1 cellular context compared by ENCODE assay signal in the genomic region with DNA sequence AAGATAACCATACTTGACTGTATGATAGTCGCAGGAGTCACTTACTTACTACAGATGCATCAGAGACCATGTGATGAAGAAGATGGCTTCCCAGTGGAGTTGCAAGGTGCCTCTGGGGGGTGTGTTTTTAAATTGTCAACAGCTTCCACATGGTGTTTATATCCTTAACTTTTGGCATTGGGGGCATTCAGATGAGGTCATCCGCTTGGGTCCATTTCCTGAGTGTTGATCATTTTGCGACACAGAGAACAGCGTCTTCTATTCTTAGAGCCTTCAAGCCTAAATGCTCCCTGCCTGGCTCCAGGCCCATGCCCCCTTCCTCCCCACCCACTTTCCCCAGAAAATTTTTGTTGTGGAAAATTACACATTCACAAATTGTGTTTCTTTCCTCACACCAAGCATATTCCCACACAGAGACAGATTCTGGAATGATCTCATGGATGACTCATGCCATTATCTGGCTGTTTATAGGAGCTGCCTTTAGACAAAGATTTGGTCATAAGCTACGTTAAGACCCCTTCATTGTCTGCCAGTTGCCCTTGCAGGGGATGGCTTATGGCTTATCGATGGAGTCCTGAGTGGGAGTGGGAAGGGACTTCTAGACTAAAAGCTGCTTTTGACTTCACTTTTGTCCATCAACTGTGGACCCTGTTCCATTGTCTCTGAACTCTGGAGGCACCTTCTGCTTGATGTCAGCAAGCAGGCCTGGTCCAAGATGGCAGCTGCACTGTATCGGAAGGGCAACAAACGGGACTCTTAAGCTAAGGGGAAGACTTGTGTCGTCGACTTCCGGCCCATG.
TF ChIP-seq lines count a peak whose summit lies in the region.

No MANE protein-coding gene starts in this region.

TF ChIP-seq in HEK293, 187 proteins besides CTCF, POLR2A, EP300 and RAD21 (continued from another document):
- TF ChIP-seq, protein P1, sequence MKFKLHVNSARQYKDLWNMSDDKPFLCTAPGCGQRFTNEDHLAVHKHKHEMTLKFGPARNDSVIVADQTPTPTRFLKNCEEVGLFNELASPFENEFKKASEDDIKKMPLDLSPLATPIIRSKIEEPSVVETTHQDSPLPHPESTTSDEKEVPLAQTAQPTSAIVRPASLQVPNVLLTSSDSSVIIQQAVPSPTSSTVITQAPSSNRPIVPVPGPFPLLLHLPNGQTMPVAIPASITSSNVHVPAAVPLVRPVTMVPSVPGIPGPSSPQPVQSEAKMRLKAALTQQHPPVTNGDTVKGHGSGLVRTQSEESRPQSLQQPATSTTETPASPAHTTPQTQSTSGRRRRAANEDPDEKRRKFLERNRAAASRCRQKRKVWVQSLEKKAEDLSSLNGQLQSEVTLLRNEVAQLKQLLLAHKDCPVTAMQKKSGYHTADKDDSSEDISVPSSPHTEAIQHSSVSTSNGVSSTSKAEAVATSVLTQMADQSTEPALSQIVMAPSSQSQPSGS (tag by site-specific recombination; IDR thresholded peaks at IDR 0.05; ENCODE audit: low read depth): 0 out of 2 replicates have a peak, but pooled peaks have one; percentile 23
- TF ChIP-seq ZNF843 (tag by site-specific recombination; IDR thresholded peaks at IDR 0.05) (no peak), ZNF146 (tag by site-specific recombination; IDR thresholded peaks at IDR 0.05) (no peak), ZNF184 (tag by site-specific recombination; IDR thresholded peaks at IDR 0.05) (no peak), SP2 (tag by site-specific recombination; IDR thresholded peaks at IDR 0.05) (no peak), ZNF555 (tag by site-specific recombination; conservative IDR thresholded peaks at IDR 0.05) (no peak), KLF9 (tag by site-specific recombination; IDR thresholded peaks at IDR 0.05; ENCODE audit: low read depth) (peak; percentile 40; the same call in 1 of the 2 replicates), ZNF510 (tag by site-specific recombination; IDR thresholded peaks at IDR 0.05; ENCODE audit: insufficient replicate concordance) (peak; percentile 23), ZFP69B (tag by site-specific recombination; IDR thresholded peaks at IDR 0.05) (peak; percentile 27; the same call in 1 of the 2 replicates)
- TF ChIP-seq, protein P2, sequence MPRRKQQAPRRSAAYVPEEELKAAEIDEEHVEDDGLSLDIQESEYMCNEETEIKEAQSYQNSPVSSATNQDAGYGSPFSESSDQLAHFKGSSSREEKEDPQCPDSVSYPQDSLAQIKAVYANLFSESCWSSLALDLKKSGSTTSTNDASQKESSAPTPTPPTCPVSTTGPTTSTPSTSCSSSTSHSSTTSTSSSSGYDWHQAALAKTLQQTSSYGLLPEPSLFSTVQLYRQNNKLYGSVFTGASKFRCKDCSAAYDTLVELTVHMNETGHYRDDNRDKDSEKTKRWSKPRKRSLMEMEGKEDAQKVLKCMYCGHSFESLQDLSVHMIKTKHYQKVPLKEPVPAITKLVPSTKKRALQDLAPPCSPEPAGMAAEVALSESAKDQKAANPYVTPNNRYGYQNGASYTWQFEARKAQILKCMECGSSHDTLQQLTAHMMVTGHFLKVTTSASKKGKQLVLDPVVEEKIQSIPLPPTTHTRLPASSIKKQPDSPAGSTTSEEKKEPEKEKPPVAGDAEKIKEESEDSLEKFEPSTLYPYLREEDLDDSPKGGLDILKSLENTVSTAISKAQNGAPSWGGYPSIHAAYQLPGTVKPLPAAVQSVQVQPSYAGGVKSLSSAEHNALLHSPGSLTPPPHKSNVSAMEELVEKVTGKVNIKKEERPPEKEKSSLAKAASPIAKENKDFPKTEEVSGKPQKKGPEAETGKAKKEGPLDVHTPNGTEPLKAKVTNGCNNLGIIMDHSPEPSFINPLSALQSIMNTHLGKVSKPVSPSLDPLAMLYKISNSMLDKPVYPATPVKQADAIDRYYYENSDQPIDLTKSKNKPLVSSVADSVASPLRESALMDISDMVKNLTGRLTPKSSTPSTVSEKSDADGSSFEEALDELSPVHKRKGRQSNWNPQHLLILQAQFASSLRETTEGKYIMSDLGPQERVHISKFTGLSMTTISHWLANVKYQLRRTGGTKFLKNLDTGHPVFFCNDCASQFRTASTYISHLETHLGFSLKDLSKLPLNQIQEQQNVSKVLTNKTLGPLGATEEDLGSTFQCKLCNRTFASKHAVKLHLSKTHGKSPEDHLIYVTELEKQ (tag by site-specific recombination; IDR thresholded peaks at IDR 0.05; ENCODE audit: borderline replicate concordance): no peak
- TF ChIP-seq, protein P3, sequence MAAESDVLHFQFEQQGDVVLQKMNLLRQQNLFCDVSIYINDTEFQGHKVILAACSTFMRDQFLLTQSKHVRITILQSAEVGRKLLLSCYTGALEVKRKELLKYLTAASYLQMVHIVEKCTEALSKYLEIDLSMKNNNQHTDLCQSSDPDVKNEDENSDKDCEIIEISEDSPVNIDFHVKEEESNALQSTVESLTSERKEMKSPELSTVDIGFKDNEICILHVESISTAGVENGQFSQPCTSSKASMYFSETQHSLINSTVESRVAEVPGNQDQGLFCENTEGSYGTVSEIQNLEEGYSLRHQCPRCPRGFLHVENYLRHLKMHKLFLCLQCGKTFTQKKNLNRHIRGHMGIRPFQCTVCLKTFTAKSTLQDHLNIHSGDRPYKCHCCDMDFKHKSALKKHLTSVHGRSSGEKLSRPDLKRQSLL (tag by site-specific recombination; IDR thresholded peaks at IDR 0.05): no peak
